9 cellular contexts compared by ENCODE assay signal in genomic region chr1:100387209-100387608, GRCh38. TPM values are rescaled to one million over a fixed set of nuclear protein-coding genes. Genes with fewer than 3 reads are reported as not detected.
DNase-seq lines count a peak whose midpoint lies in the region; ATAC-seq and TF ChIP-seq lines count a peak whose summit lies in the region.
"Had no signal": no experiment of that assay in that cellular context is flagged by ENCODE, and none has a peak within 500 bp of the region (broad histone marks: within the 10 kb centered on the region; RNA-seq: fewer than 3 reads in every experiment).

No MANE protein-coding gene starts in this region.

- ATAC-seq in GM18511 (IDR thresholded peaks at IDR 0.05; ENCODE audit: unreplicated experiment) (peak; percentile 47), naive B cell (ENCODE audit: low read depth in 2 of 2) (no peak), GM19324 (IDR thresholded peaks at IDR 0.05; ENCODE audit: low FRiP score, unreplicated experiment) (no peak), GM19467 (IDR thresholded peaks at IDR 0.05; ENCODE audit: unreplicated experiment) (no peak)
- ATAC-seq: Right ventricle myocardium inferior had no signal

- H3K36me3 Mint-ChIP-seq in naive B cell, result peaks cover 0 to 7% of the 10 kb centered on the region in 2 donors

- H3K4me3 Mint-ChIP-seq in naive B cell, result peak overlapping the region in 7 of 8 donors; percentile 4 to 80 (median 62)

- H3K27me3 Mint-ChIP-seq in naive B cell, result no peaks in the 10 kb centered on the region

- TF ChIP-seq CTCF in AG09319 (IDR thresholded peaks at IDR 0.05; ENCODE audit: low read depth, low read length), result no peak
- no peak for TF ChIP-seq CTCF in cardiac fibroblast (IDR thresholded peaks at IDR 0.05; ENCODE audit: low read depth, low read length)

- peaks cover 29 to 44% (median 40%) of the 10 kb centered on the region in 3 donors for H3K4me1 Mint-ChIP-seq in naive B cell

- H3K4me3 ChIP-seq in cardiac fibroblast (replicated peaks in 1 of 2; ENCODE audit: low read depth in 2 of 2, low read length in 2 of 2), result no peak overlapping the region

- peak; percentile 23 for DNase-seq in AG09319 (ENCODE audit: extremely low read depth, low read depth)
- DNase-seq in cardiac fibroblast (ENCODE audit: low read depth in 2 of 2), result peak; percentile 57 to 59
- no peak for DNase-seq in naive B cell
- no peak for DNase-seq in amniotic stem cell (lab: John Stamatoyannopoulos, UW)
- no peak for DNase-seq in stimulated activated CD4-positive, alpha-beta T cell treated with anti-CD3 and anti-CD28 coated beads, Interleukin-15, amount 100 ng/mL, for 24 hours

- no peaks in the 10 kb centered on the region for H3K9me3 Mint-ChIP-seq in naive B cell

- peak overlapping the region in 2 of 6 donors; percentile 62 to 73 for H3K27ac Mint-ChIP-seq in naive B cell

RNA-seq across cellular contexts. Expression of gene CDC14A, which starts 34.9 kb away (rescaled TPM):
- 10 to 100 TPM in 5 of 6 donors, 1 to 10 TPM in 1; 6.1 to 17.1 (median 14.4) TPM for polyA plus RNA-seq in naive B cell (ENCODE audit: low read depth in 6 of 6)

Comparison
In these comparisons a context has a peak if more than half of its experiments do, and no peak if none do; other contexts are left out.
1. DNase-seq: peak in AG09319 (single experiment) and cardiac fibroblast (2 of 2); none in naive B cell (single experiment), amniotic stem cell (single experiment) and stimulated activated CD4-positive, alpha-beta T cell treated with anti-CD3 and anti-CD28 coated beads, Interleukin-15, amount 100 ng/mL, for 24 hours (single experiment).